8 cellular contexts compared by ENCODE assay signal in genomic region chr3:42013652-42014442, GRCh38. TPM values are rescaled to one million over a fixed set of nuclear protein-coding genes. Genes with fewer than 3 reads are reported as not detected.
DNase-seq lines count a peak whose midpoint lies in the region; ATAC-seq and TF ChIP-seq lines count a peak whose summit lies in the region.

No MANE protein-coding gene starts in this region.

- H3K27me3 ChIP-seq in BLaER1 treated with 17β-estradiol and CSF1 and Interleukin-3, amounts not matched to agents 10 nM and 100 nM: no peaks in the 10 kb centered on the region
- H3K27me3 ChIP-seq in neuronal stem cell (ENCODE audit: control insufficient read depth in 3 of 3, insufficient read depth in 3 of 3, low read depth in 1 of 3, low read length in 3 of 3): no peaks in the 10 kb centered on the region

- H3K9me3 Mint-ChIP-seq in IgD-negative memory B cell: no peaks in the 10 kb centered on the region

- peaks cover 0 to 5% (median 0%) of the 10 kb centered on the region in 11 experiments; a peak in 1 of 22 replicates for H3K36me3 ChIP-seq in BLaER1 treated with 17β-estradiol and CSF1 and Interleukin-3, amounts not matched to agents 10 nM and 100 nM
- peaks cover 0 to 12% of the 10 kb centered on the region in 2 donors for H3K36me3 ChIP-seq in neuronal stem cell (replicated peaks in 1 of 2; ENCODE audit: control insufficient read depth in 2 of 2, insufficient read depth in 2 of 2, low read length in 2 of 2)

- H3K9ac ChIP-seq in BLaER1 treated with 17β-estradiol and CSF1 and Interleukin-3, amounts not matched to agents 10 nM and 100 nM: peak overlapping the region; percentile 93 to 100 (median 97)
- peak overlapping the region; percentile 95 for H3K9ac ChIP-seq in neuronal stem cell (ENCODE audit: low read depth, low read length, poor library complexity)

- no peaks in the 10 kb centered on the region for H3K9me3 ChIP-seq in BLaER1 treated with 17β-estradiol and CSF1 and Interleukin-3, amounts not matched to agents 10 nM and 100 nM (replicated peaks in 1 of 11)
- no peaks in the 10 kb centered on the region for H3K9me3 ChIP-seq in neuronal stem cell (replicated peaks in 1 of 2; ENCODE audit: control insufficient read depth in 2 of 2, insufficient read depth in 1 of 2, low read depth in 1 of 2, low read length in 2 of 2)

- peak overlapping the region; percentile 93 to 100 (median 94) for H3K4me3 Mint-ChIP-seq in IgD-negative memory B cell

- peak overlapping the region; percentile 89 to 99 (median 97) for H3K4me3 ChIP-seq in BLaER1 treated with 17β-estradiol and CSF1 and Interleukin-3, amounts not matched to agents 10 nM and 100 nM
- H3K4me3 ChIP-seq in fibroblast of mammary gland (ENCODE audit: control insufficient read depth, low read depth, low read length) (peak overlapping the region; percentile 78), neuronal stem cell (ENCODE audit: low read length in 2 of 2) (peak overlapping the region; percentile 73 to 94)

- H2BK15ac ChIP-seq in neuronal stem cell (ENCODE audit: low read length): peak overlapping the region; percentile 70

- peak; percentile 3 for ATAC-seq in GM19463 (IDR thresholded peaks at IDR 0.05; ENCODE audit: unreplicated experiment)

- DNase-seq in activated T-cell treated with anti-CD3 and anti-CD28 coated beads for 4 hours (peak; percentile 21), fibroblast of mammary gland (ENCODE audit: low read depth) (no peak), neuronal stem cell (ENCODE audit: low spot score) (no peak), NCI-H1105 treated with DMSO at 0.1 percent for 48 hours (lab: John Stamatoyannopoulos, UW) (no peak), midbrain (lab: John Stamatoyannopoulos, UW) (no peak)

- H4K8ac ChIP-seq in neuronal stem cell (ENCODE audit: low read depth, low read length): no peak overlapping the region

- H3K79me1 ChIP-seq in neuronal stem cell (ENCODE audit: low read depth, low read length): peaks cover 3% of the 10 kb centered on the region

- H3K4me1 Mint-ChIP-seq in IgD-negative memory B cell: peaks cover 24 to 46% (median 25%) of the 10 kb centered on the region in 3 donors

- H4K20me1 ChIP-seq in BLaER1 treated with 17β-estradiol and CSF1 and Interleukin-3, amounts not matched to agents 10 nM and 100 nM: peaks cover 32 to 47% (median 41%) of the 10 kb centered on the region in 11 experiments; a peak in 19 of 22 replicates

- peak overlapping the region; percentile 96 for H3K18ac ChIP-seq in neuronal stem cell (ENCODE audit: low read length)

- H3K27me3 Mint-ChIP-seq in IgD-negative memory B cell: no peaks in the 10 kb centered on the region

- H3K14ac ChIP-seq in neuronal stem cell (ENCODE audit: low read length): peak overlapping the region; percentile 92

- H3K4me2 ChIP-seq in BLaER1 treated with 17β-estradiol and CSF1 and Interleukin-3, amounts not matched to agents 10 nM and 100 nM: peak overlapping the region; percentile 84 to 98 (median 95)
- peak overlapping the region; percentile 48 for H3K4me2 ChIP-seq in neuronal stem cell (ENCODE audit: insufficient read depth, low read length, poor library complexity, severe bottlenecking)

- H3K4me1 ChIP-seq in BLaER1 treated with 17β-estradiol and CSF1 and Interleukin-3, amounts not matched to agents 10 nM and 100 nM: peaks cover 44 to 63% (median 55%) of the 10 kb centered on the region in 10 experiments
- H3K4me1 ChIP-seq in neuronal stem cell (ENCODE audit: control insufficient read depth in 2 of 2, insufficient read depth in 1 of 2, low read depth in 1 of 2, low read length in 2 of 2): peaks cover 3 to 13% of the 10 kb centered on the region in 2 donors

- H3K23ac ChIP-seq in neuronal stem cell (ENCODE audit: low read depth, low read length, poor library complexity): peak overlapping the region; percentile 67

- TF ChIP-seq CTCF in fibroblast of mammary gland (conservative IDR thresholded peaks at IDR 0.05; ENCODE audit: control insufficient read depth, insufficient read depth, low read depth, low read length): no peak

- H2BK120ac ChIP-seq in neuronal stem cell (ENCODE audit: low read depth, low read length): peak overlapping the region; percentile 27

- H2BK12ac ChIP-seq in neuronal stem cell (ENCODE audit: low read length): no peak overlapping the region

- peak overlapping the region; percentile 96 to 99 (median 97) for H3K27ac Mint-ChIP-seq in IgD-negative memory B cell

- H3K27ac ChIP-seq in BLaER1 treated with 17β-estradiol and CSF1 and Interleukin-3, amounts not matched to agents 10 nM and 100 nM: peak overlapping the region; percentile 95 to 99 (median 98)
- no peak overlapping the region for H3K27ac ChIP-seq in neuronal stem cell (replicated peaks; ENCODE audit: low read length)

- H3K36me3 Mint-ChIP-seq in IgD-negative memory B cell: no peaks in the 10 kb centered on the region

- peak overlapping the region; percentile 77 for H2BK5ac ChIP-seq in neuronal stem cell (ENCODE audit: low read length)

- peak overlapping the region; percentile 73 for H2AFZ ChIP-seq in neuronal stem cell (ENCODE audit: low read length)

- no CpG with 5 or more reads among the region's 110 CpGs for WGBS in neuronal stem cell (ENCODE audit: extremely low coverage in 2 of 2, insufficient read length in 2 of 2, insufficient replicate concordance in 1 of 2), 2 donors

- H3K4ac ChIP-seq in neuronal stem cell (ENCODE audit: low read length): no peak overlapping the region

- peak overlapping the region; percentile 23 for H2AK5ac ChIP-seq in neuronal stem cell (ENCODE audit: low read depth, low read length)

- H4K91ac ChIP-seq in neuronal stem cell (ENCODE audit: low read depth, low read length, poor library complexity): no peak overlapping the region

RNA-seq across cellular contexts. Expression of gene ULK4, which starts 51.9 kb away (rescaled TPM):
- 5.6 TPM for polyA plus RNA-seq in IgD-negative memory B cell
- 1.2 TPM for polyA plus RNA-seq in neuronal stem cell (2013, experiment 1 of 2)
- polyA plus RNA-seq in neuronal stem cell (2013, experiment 2 of 2): 1.2 TPM
